In genomic region chr5:51384281-51384840, GRCh38 we compare ENCODE assay signal across 16 cellular contexts. TPM values are rescaled to one million over a fixed set of nuclear protein-coding genes. Genes with fewer than 3 reads are reported as not detected.
DNase-seq lines count a peak whose midpoint lies in the region; ATAC-seq and TF ChIP-seq lines count a peak whose summit lies in the region.
"Had no signal": no experiment of that assay in that cellular context is flagged by ENCODE, and none has a peak within 500 bp of the region (broad histone marks: within the 10 kb centered on the region; RNA-seq: fewer than 3 reads in every experiment).

No MANE protein-coding gene starts in this region.

- H3K4me3 Mint-ChIP-seq in endothelial cell (ENCODE audit: unreplicated experiment) (peak overlapping the region; percentile 92), neural progenitor cell (peak overlapping the region; percentile 79)
- H3K4me3 Mint-ChIP-seq: activated CD4-positive, alpha-beta memory T cell treated with anti-CD3 and anti-CD28 coated beads for 36 hours had no signal

- no peaks in the 10 kb centered on the region for H3K79me2 ChIP-seq in neural progenitor cell (ENCODE audit: low read depth)

- H3K9ac ChIP-seq in neural progenitor cell = no peak overlapping the region

- TF ChIP-seq EP300 in esophagus muscularis mucosa (IDR thresholded peaks at IDR 0.05) = no peak

- DNase-seq in NCI-H146 treated with DMSO at 0.1 percent for 48 hours (lab: John Stamatoyannopoulos, UW; ENCODE audit: unreplicated experiment) (peak; percentile 12), endothelial cell (ENCODE audit: low spot score) (no peak), neural progenitor cell (ENCODE audit: low spot score) (no peak), esophagus muscularis mucosa (ENCODE audit: extremely low spot score) (no peak), cerebellum (ENCODE audit: low spot score) (no peak)
- DNase-seq: activated CD4-positive, alpha-beta memory T cell treated with anti-CD3 and anti-CD28 coated beads for 36 hours; body of pancreas; DMS79; PC-9 had no signal

- no peaks in the 10 kb centered on the region for H3K9me3 Mint-ChIP-seq in endothelial cell (ENCODE audit: unreplicated experiment)
- no peaks in the 10 kb centered on the region for H3K9me3 Mint-ChIP-seq in neural progenitor cell
- H3K9me3 Mint-ChIP-seq: activated CD4-positive, alpha-beta memory T cell treated with anti-CD3 and anti-CD28 coated beads for 36 hours; activated T-helper 2 cell treated with anti-CD3 and anti-CD28 coated beads, Interferon-gamma antibody, Interleukin-2, Interleukin-4, amounts not matched to agents 10 μg/mL and 5 μg/mL and 100 μg/mL, durations not matched to agents 14 hours and 24 hours and 36 hours; T-helper 2 cell treated with Interferon-gamma antibody and Interleukin-4, amounts not matched to agents 5 μg/mL and 100 μg/mL, for 36 hours had no signal

- peaks cover 90% of the 10 kb centered on the region for H4K20me1 ChIP-seq in neural progenitor cell (ENCODE audit: low read depth)

- TF ChIP-seq CTCF in endothelial cell (IDR thresholded peaks at IDR 0.05; ENCODE audit: unreplicated experiment) (no peak), neural progenitor cell (IDR thresholded peaks at IDR 0.05) (no peak), esophagus muscularis mucosa (IDR thresholded peaks at IDR 0.05) (no peak)

- H3K27me3 ChIP-seq in neural progenitor cell (peaks cover 99% of the 10 kb centered on the region), esophagus muscularis mucosa (peaks cover 0 to 100% (median 84%) of the 10 kb centered on the region in 4 donors)

- no peak for TF ChIP-seq POLR2A in esophagus muscularis mucosa (IDR thresholded peaks at IDR 0.05; ENCODE audit: low read depth)

- ATAC-seq in HG03045 (IDR thresholded peaks at IDR 0.05; ENCODE audit: unreplicated experiment) (no peak), GM21723 (IDR thresholded peaks at IDR 0.05; ENCODE audit: unreplicated experiment) (no peak)
- ATAC-seq: body of pancreas had no signal

- H3K27me3 Mint-ChIP-seq in endothelial cell (ENCODE audit: unreplicated experiment) (peaks cover 25% of the 10 kb centered on the region), neural progenitor cell (ENCODE audit: insufficient read depth, low read depth) (peaks cover 96% of the 10 kb centered on the region)

- H3K27ac Mint-ChIP-seq in endothelial cell (ENCODE audit: unreplicated experiment) = no peak overlapping the region
- H3K27ac Mint-ChIP-seq in neural progenitor cell = no peak overlapping the region
- H3K27ac Mint-ChIP-seq: activated CD4-positive, alpha-beta memory T cell treated with anti-CD3 and anti-CD28 coated beads for 36 hours; activated T-helper 2 cell treated with anti-CD3 and anti-CD28 coated beads, Interferon-gamma antibody, Interleukin-2, Interleukin-4, amounts not matched to agents 10 μg/mL and 5 μg/mL and 100 μg/mL, durations not matched to agents 14 hours and 24 hours and 36 hours had no signal

- H3K36me3 Mint-ChIP-seq in endothelial cell (ENCODE audit: low read depth, unreplicated experiment) (no peaks in the 10 kb centered on the region), neural progenitor cell (no peaks in the 10 kb centered on the region)
- H3K36me3 Mint-ChIP-seq: activated CD4-positive, alpha-beta memory T cell treated with anti-CD3 and anti-CD28 coated beads for 36 hours had no signal

- peak overlapping the region; percentile 49; the same call in 1 of the 2 replicates for H3K4me3 ChIP-seq in GM08714 (ENCODE audit: low read length)
- no peak overlapping the region for H3K4me3 ChIP-seq in neural progenitor cell
- no peak overlapping the region for H3K4me3 ChIP-seq in esophagus muscularis mucosa
- H3K4me3 ChIP-seq: body of pancreas, PC-9 had no signal

- H3K27ac ChIP-seq in neural progenitor cell (no peak overlapping the region), esophagus muscularis mucosa (replicated peaks in 1 of 4) (no peak overlapping the region)
- H3K27ac ChIP-seq: HL-60, PC-9 had no signal

- H3K9me3 ChIP-seq in neural progenitor cell (ENCODE audit: low read depth) (no peaks in the 10 kb centered on the region), esophagus muscularis mucosa (no peaks in the 10 kb centered on the region)
- H3K9me3 ChIP-seq: body of pancreas had no signal

- peaks cover 47% of the 10 kb centered on the region for H3F3A ChIP-seq in neural progenitor cell (ENCODE audit: low read depth)

- H3K4me2 ChIP-seq in neural progenitor cell = no peak overlapping the region
- H3K4me2 ChIP-seq: PC-9 had no signal

- H3K4me1 Mint-ChIP-seq in endothelial cell (ENCODE audit: unreplicated experiment) = peaks cover 53% of the 10 kb centered on the region
- H3K4me1 Mint-ChIP-seq in neural progenitor cell = peaks cover 18% of the 10 kb centered on the region

- H3K4me1 ChIP-seq in neural progenitor cell = peaks cover 17% of the 10 kb centered on the region
- peaks cover 14 to 43% (median 36%) of the 10 kb centered on the region in 4 donors for H3K4me1 ChIP-seq in esophagus muscularis mucosa

- intact Hi-C loops in esophagus muscularis mucosa (cut with DNase I) = no loop called here

- H2AFZ ChIP-seq in neural progenitor cell (replicated peaks) = no peak overlapping the region
- H2AFZ ChIP-seq: PC-9 had no signal

- H3K36me3 ChIP-seq in neural progenitor cell (no peaks in the 10 kb centered on the region), esophagus muscularis mucosa (no peaks in the 10 kb centered on the region)

- whole genome bisulfite sequencing in esophagus muscularis mucosa = 9% methylated on average over 12 of the region's 12 CpGs

RNA-seq across cellular contexts. Expression of gene ISL1, which starts 1.1 kb away (rescaled TPM):
- total RNA-seq in endothelial cell (ENCODE audit: unreplicated experiment) (0.67 TPM), neural progenitor cell (ENCODE audit: low replicate concordance) (not detected in 2 replicates), esophagus muscularis mucosa (not detected), cerebellum (not detected)
- total RNA-seq: activated CD4-positive, alpha-beta memory T cell treated with anti-CD3 and anti-CD28 coated beads for 36 hours; activated T-helper 2 cell treated with anti-CD3 and anti-CD28 coated beads, Interferon-gamma antibody, Interleukin-2, Interleukin-4, amounts not matched to agents 10 μg/mL and 5 μg/mL and 100 μg/mL, durations not matched to agents 14 hours and 24 hours and 36 hours; lung microvascular endothelial cell; PC-9 had no signal
